12 cellular contexts compared by ENCODE assay signal in genomic region chr2:24451805-24452498, GRCh38.
"Had no signal": no experiment of that assay in that cellular context is flagged by ENCODE, and none has a peak within 500 bp of the region (broad histone marks: within the 10 kb centered on the region; RNA-seq: fewer than 3 reads in every experiment).

No MANE protein-coding gene starts in this region.

- H3K4me1 Mint-ChIP-seq: stimulated activated naive B cell treated with anti-CD40 and anti-IgM and Interleukin-4, amounts not matched to agents 10 μg/mL and 1 μg/mL and 100 μg/mL, for 72 hours had no signal

- H3K4me1 ChIP-seq: foreskin keratinocyte had no signal

- H3K27ac Mint-ChIP-seq: activated naive CD8-positive, alpha-beta T cell; stimulated activated naive B cell treated with anti-CD40 and anti-IgM and Interleukin-4, amounts not matched to agents 10 μg/mL and 1 μg/mL and 100 μg/mL, for 72 hours had no signal

- H3K27me3 ChIP-seq: brain microvascular endothelial cell, foreskin keratinocyte, transverse colon had no signal

- H3K27ac ChIP-seq: brain microvascular endothelial cell, foreskin keratinocyte, transverse colon had no signal

- H3K4me3 Mint-ChIP-seq: activated naive CD8-positive, alpha-beta T cell; stimulated activated naive B cell treated with anti-CD40 and anti-IgM and Interleukin-4, amounts not matched to agents 10 μg/mL and 1 μg/mL and 100 μg/mL, for 72 hours had no signal

- ATAC-seq: esophagus mucosa; foreskin keratinocyte; stimulated activated naive B cell treated with anti-CD40 and anti-IgM and Interleukin-4, amounts not matched to agents 10 μg/mL and 1 μg/mL and 100 μg/mL, for 72 hours had no signal

- DNase-seq: activated effector memory CD4-positive, alpha-beta T cell treated with Interleukin-2 at 50 U/mL for 16 hours; activated T-cell treated with anti-CD3 and anti-CD28 coated beads, Interleukin-2, amount 50 U/mL, for 1 hour; brain microvascular endothelial cell; cerebellar nuclear complex; foreskin keratinocyte; kidney; stimulated activated CD4-positive, alpha-beta T cell treated with anti-CD3 and anti-CD28 coated beads, Interleukin-1b, Interleukin-23, amount 100 ng/mL, for 48 hours; stimulated activated naive B cell treated with anti-CD40 and anti-IgM and Interleukin-4, amounts not matched to agents 10 μg/mL and 1 μg/mL and 100 μg/mL, for 72 hours; substantia nigra; transverse colon had no signal

- H3K4me3 ChIP-seq: transverse colon had no signal

- H3K36me3 ChIP-seq: brain microvascular endothelial cell, transverse colon had no signal
